In genomic region chr5:36875051-36875788, GRCh38 we compare ENCODE assay signal across 8 cellular contexts. TPM values are rescaled to one million over a fixed set of nuclear protein-coding genes. Genes with fewer than 3 reads are reported as not detected.
DNase-seq lines count a peak whose midpoint lies in the region; ATAC-seq and TF ChIP-seq lines count a peak whose summit lies in the region.

No MANE protein-coding gene starts in this region.

- no peaks in the 10 kb centered on the region for H3K36me3 Mint-ChIP-seq in CD4-positive, CD25-positive, alpha-beta regulatory T cell

- H3K27me3 Mint-ChIP-seq in CD4-positive, CD25-positive, alpha-beta regulatory T cell, result peaks cover 8% of the 10 kb centered on the region

- peaks cover 13 to 64% (median 43%) of the 10 kb centered on the region in 4 donors for H3K4me1 Mint-ChIP-seq in CD4-positive, CD25-positive, alpha-beta regulatory T cell

- no peaks in the 10 kb centered on the region for H3K27me3 ChIP-seq in CD4-positive, CD25-positive, alpha-beta regulatory T cell (ENCODE audit: control insufficient read depth, insufficient read depth, low read length)
- H3K27me3 ChIP-seq in neutrophil (no peaks in the 10 kb centered on the region), transverse colon (no peaks in the 10 kb centered on the region)

- peak overlapping the region; percentile 87 to 99 (median 98) for H3K4me3 Mint-ChIP-seq in CD4-positive, CD25-positive, alpha-beta regulatory T cell

- no peaks in the 10 kb centered on the region for H3K36me3 ChIP-seq in CD4-positive, CD25-positive, alpha-beta regulatory T cell (ENCODE audit: control insufficient read depth, insufficient read depth, low read length)
- H3K36me3 ChIP-seq in neutrophil (no peaks in the 10 kb centered on the region), transverse colon (no peaks in the 10 kb centered on the region)

- peaks cover 52% of the 10 kb centered on the region for H3K4me1 ChIP-seq in CD4-positive, CD25-positive, alpha-beta regulatory T cell (ENCODE audit: control insufficient read depth, insufficient read depth, low read length, poor library complexity, severe bottlenecking)
- H3K4me1 ChIP-seq in neutrophil (ENCODE audit: control insufficient read depth in 1 of 2, insufficient read depth in 1 of 2, low read depth in 1 of 2, low read length in 1 of 2) (peaks cover 34 to 36% of the 10 kb centered on the region in 2 experiments), transverse colon (peaks cover 12 to 47% (median 32%) of the 10 kb centered on the region in 4 donors)

- peaks cover 0 to 2% (median 0%) of the 10 kb centered on the region in 7 donors for H3K9me3 Mint-ChIP-seq in CD4-positive, CD25-positive, alpha-beta regulatory T cell

- no peak for ATAC-seq in CD4-positive, CD25-positive, alpha-beta regulatory T cell (ENCODE audit: low read depth in 2 of 2)
- ATAC-seq in GM21619 (IDR thresholded peaks at IDR 0.05; ENCODE audit: unreplicated experiment), result no peak

- 1 to 2% methylated on average over 15 to 26 of the region's 26 CpGs for WGBS in transverse colon (ENCODE audit: low coverage in 1 of 2), 2 donors

- H3K27ac Mint-ChIP-seq in CD4-positive, CD25-positive, alpha-beta regulatory T cell, result peak overlapping the region; percentile 96 to 99 (median 98)

- TF ChIP-seq CTCF in HFF-Myc (IDR thresholded peaks at IDR 0.05; ENCODE audit: low read depth, low read length, missing control alignments) (no peak), neutrophil (IDR thresholded peaks at IDR 0.05) (no peak), transverse colon (IDR thresholded peaks at IDR 0.05) (no peak)

- H3K4me3 ChIP-seq in CD4-positive, CD25-positive, alpha-beta regulatory T cell (ENCODE audit: low read depth, low read length), result peak overlapping the region; percentile 99
- H3K4me3 ChIP-seq in HFF-Myc (replicated peaks; ENCODE audit: low read depth, low read length), result peak overlapping the region; percentile 92
- peak overlapping the region; percentile 84 to 92 for H3K4me3 ChIP-seq in neutrophil (ENCODE audit: low read depth in 1 of 2, low read length in 1 of 2)
- H3K4me3 ChIP-seq in transverse colon, result peak overlapping the region; percentile 66 to 90 (median 84)

- TF ChIP-seq POLR2A in transverse colon (IDR thresholded peaks at IDR 0.05), result no peak

- peak; percentile 28 to 56 (median 47) for DNase-seq in CD4-positive, CD25-positive, alpha-beta regulatory T cell
- DNase-seq in HFF-Myc (ENCODE audit: extremely low read depth, low read depth), result no peak
- DNase-seq in activated gamma-delta T cell treated with anti-CD3 and anti-CD28 coated beads, Interleukin-2, amount 50 U/mL, for 16 hours (ENCODE audit: low read depth), result peak; percentile 25
- peak; percentile 16 for DNase-seq in germinal center (ENCODE audit: low spot score)
- DNase-seq in transverse colon, result peak; percentile 58

- in situ Hi-C loops in transverse colon (cut with MboI; ENCODE audit: low pct_ligation_motif_present in 1 of 4, low pct_unique_long_range_greater_than_20kb in 1 of 4, low sequenced_read_pairs in 3 of 4), result loop anchor here in 1 of 4 donors (10.0 kb wide), 1 partner anchor 130 kb away; no protein-coding TSS in a partner anchor

- H3K27ac ChIP-seq in CD4-positive, CD25-positive, alpha-beta regulatory T cell (ENCODE audit: insufficient read depth, low read length, poor library complexity, severe bottlenecking), result peak overlapping the region; percentile 97
- H3K27ac ChIP-seq in neutrophil (peak overlapping the region; percentile 98), transverse colon (peak overlapping the region; percentile 97 to 99 (median 98))

- TF ChIP-seq EP300 in transverse colon (IDR thresholded peaks at IDR 0.05; ENCODE audit: low read depth), result no peak

- no peaks in the 10 kb centered on the region for H3K9me3 ChIP-seq in CD4-positive, CD25-positive, alpha-beta regulatory T cell (ENCODE audit: control insufficient read depth in 2 of 2, low read length in 2 of 2)
- H3K9me3 ChIP-seq in neutrophil, result no peaks in the 10 kb centered on the region
- H3K9me3 ChIP-seq in transverse colon, result no peaks in the 10 kb centered on the region

- intact Hi-C loops in transverse colon (cut with DNase I; ENCODE audit: low total_unique reads), result no loop called here

TF ChIP-seq in PFSK-1, 5 proteins besides CTCF, POLR2A, EP300 and RAD21:
- TF ChIP-seq FOXP2 (optimal IDR thresholded peaks at IDR 0.05; ENCODE audit: borderline replicate concordance, extremely low read depth, extremely low read length, insufficient read depth), result no peak
- TF ChIP-seq REST (IDR thresholded peaks at IDR 0.05; ENCODE audit: insufficient read depth in 1 of 2, low read depth in 2 of 2, low read length in 2 of 2), result no peak
- peak; percentile 89; the same call in 1 of the 2 replicates for TF ChIP-seq SIN3A (IDR thresholded peaks at IDR 0.05; ENCODE audit: borderline replicate concordance, insufficient read depth, low read length)
- TF ChIP-seq TAF1 (IDR thresholded peaks at IDR 0.05; ENCODE audit: borderline replicate concordance, insufficient read depth, low read length), result peak; percentile 29; the same call in 1 of the 2 replicates
- no peak for TF ChIP-seq POLR2AphosphoS5 (IDR thresholded peaks at IDR 0.05; ENCODE audit: low read depth, low read length)

RNA-seq across cellular contexts. Expression of gene NIPBL, which starts 1.3 kb away (rescaled TPM):
- 132 TPM for total RNA-seq in CD4-positive, CD25-positive, alpha-beta regulatory T cell
- polyA plus RNA-seq in CD4-positive, CD25-positive, alpha-beta regulatory T cell, result 10 to 100 TPM; 12.5 to 21.2 (median 15.4) TPM
- 13.0 TPM for polyA plus RNA-seq in PFSK-1 (2012; ENCODE audit: insufficient read length, low read depth)
- total RNA-seq in transverse colon, result 10 to 100 TPM; 26.7 to 73.8 (median 64.4) TPM
